2 cellular contexts compared by ENCODE assay signal in genomic region chr13:109207618-109208017, GRCh38.
TF ChIP-seq lines count a peak whose summit lies in the region.

No MANE protein-coding gene starts in this region.

TF ChIP-seq in GM23338, 12 proteins besides CTCF, POLR2A, EP300 and RAD21:
- TF ChIP-seq, protein P1, sequence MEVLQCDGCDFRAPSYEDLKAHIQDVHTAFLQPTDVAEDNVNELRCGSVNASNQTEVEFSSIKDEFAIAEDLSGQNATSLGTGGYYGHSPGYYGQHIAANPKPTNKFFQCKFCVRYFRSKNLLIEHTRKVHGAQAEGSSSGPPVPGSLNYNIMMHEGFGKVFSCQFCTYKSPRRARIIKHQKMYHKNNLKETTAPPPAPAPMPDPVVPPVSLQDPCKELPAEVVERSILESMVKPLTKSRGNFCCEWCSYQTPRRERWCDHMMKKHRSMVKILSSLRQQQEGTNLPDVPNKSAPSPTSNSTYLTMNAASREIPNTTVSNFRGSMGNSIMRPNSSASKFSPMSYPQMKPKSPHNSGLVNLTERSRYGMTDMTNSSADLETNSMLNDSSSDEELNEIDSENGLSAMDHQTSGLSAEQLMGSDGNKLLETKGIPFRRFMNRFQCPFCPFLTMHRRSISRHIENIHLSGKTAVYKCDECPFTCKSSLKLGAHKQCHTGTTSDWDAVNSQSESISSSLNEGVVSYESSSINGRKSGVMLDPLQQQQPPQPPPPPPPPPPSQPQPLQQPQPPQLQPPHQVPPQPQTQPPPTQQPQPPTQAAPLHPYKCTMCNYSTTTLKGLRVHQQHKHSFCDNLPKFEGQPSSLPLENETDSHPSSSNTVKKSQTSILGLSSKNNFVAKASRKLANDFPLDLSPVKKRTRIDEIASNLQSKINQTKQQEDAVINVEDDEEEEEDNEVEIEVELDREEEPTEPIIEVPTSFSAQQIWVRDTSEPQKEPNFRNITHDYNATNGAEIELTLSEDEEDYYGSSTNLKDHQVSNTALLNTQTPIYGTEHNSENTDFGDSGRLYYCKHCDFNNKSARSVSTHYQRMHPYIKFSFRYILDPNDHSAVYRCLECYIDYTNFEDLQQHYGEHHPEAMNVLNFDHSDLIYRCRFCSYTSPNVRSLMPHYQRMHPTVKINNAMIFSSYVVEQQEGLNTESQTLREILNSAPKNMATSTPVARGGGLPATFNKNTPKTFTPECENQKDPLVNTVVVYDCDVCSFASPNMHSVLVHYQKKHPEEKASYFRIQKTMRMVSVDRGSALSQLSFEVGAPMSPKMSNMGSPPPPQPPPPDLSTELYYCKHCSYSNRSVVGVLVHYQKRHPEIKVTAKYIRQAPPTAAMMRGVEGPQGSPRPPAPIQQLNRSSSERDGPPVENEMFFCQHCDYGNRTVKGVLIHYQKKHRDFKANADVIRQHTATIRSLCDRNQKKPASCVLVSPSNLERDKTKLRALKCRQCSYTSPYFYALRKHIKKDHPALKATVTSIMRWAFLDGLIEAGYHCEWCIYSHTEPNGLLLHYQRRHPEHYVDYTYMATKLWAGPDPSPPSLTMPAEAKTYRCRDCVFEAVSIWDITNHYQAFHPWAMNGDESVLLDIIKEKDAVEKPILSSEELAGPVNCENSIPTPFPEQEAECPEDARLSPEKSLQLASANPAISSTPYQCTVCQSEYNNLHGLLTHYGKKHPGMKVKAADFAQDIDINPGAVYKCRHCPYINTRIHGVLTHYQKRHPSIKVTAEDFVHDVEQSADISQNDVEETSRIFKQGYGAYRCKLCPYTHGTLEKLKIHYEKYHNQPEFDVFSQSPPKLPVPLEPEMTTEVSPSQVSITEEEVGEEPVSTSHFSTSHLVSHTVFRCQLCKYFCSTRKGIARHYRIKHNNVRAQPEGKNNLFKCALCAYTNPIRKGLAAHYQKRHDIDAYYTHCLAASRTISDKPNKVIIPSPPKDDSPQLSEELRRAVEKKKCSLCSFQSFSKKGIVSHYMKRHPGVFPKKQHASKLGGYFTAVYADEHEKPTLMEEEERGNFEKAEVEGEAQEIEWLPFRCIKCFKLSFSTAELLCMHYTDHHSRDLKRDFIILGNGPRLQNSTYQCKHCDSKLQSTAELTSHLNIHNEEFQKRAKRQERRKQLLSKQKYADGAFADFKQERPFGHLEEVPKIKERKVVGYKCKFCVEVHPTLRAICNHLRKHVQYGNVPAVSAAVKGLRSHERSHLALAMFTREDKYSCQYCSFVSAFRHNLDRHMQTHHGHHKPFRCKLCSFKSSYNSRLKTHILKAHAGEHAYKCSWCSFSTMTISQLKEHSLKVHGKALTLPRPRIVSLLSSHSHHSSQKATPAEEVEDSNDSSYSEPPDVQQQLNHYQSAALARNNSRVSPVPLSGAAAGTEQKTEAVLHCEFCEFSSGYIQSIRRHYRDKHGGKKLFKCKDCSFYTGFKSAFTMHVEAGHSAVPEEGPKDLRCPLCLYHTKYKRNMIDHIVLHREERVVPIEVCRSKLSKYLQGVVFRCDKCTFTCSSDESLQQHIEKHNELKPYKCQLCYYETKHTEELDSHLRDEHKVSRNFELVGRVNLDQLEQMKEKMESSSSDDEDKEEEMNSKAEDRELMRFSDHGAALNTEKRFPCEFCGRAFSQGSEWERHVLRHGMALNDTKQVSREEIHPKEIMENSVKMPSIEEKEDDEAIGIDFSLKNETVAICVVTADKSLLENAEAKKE (CRISPR knock-in tag; IDR thresholded peaks at IDR 0.05): no peak
- TF ChIP-seq NANOG (IDR thresholded peaks at IDR 0.05; ENCODE audit: borderline replicate concordance) (no peak), ETS1 (IDR thresholded peaks at IDR 0.05) (no peak), JUNB (IDR thresholded peaks at IDR 0.05; ENCODE audit: unreplicated experiment) (no peak), EZH2 (IDR thresholded peaks at IDR 0.05; ENCODE audit: low read depth, unreplicated experiment) (no peak)

TF ChIP-seq in WTC11, 78 proteins besides CTCF, POLR2A, EP300 and RAD21 (continued from another document):
- TF ChIP-seq PRDM15 (CRISPR knock-in tag; IDR thresholded peaks at IDR 0.05): no peak
TF ChIP-seq in WTC11: peak in this region for 0.
